ENCODE assay signal across 11 cellular contexts in the genomic region with DNA sequence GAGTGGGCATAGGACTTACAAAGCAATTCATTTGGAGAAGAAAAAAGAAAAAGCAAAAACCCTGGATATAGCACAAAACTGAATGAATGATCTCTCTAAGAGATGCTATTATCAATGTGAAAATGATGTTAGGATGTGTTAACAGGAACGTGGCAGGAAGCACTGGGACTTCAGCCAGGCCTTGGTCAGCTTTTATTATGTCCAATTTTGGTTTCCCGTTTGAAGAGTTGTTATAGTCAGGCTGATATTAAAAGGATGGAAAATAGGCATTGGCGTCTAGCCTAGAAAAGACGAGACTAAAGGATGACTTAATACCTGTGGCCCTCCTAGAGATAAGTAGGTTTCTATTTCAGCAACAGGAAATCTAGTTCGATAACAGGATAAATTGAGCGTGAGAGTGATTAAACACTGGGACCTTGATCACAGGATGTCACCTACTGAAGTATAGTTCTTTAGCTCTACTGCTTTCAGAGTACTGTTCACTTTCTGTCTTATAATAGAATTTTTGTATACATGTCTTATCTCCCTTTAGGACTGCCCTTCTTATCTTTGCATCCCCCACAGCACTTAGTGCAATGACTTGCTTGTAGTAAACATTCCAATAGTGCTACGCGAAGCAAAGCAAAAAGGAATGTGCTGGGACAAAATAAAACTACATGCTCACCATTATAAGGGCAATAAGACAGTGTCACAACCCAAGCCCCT.
DNase-seq lines count a peak whose midpoint lies in the region; ATAC-seq and TF ChIP-seq lines count a peak whose summit lies in the region.
"Had no signal": no experiment of that assay in that cellular context is flagged by ENCODE, and none has a peak within 500 bp of the region (broad histone marks: within the 10 kb centered on the region; RNA-seq: fewer than 3 reads in every experiment).

No MANE protein-coding gene starts in this region.

- DNase-seq in NCI-H748 (lab: John Stamatoyannopoulos, UW; ENCODE audit: unreplicated experiment) (peak; percentile 19), NCI-H748 treated with DMSO at 0.1 percent for 48 hours (lab: John Stamatoyannopoulos, UW) (no peak), amniotic epithelial cell (ENCODE audit: low read depth) (peak; percentile 92), kidney glomerular epithelial cell (lab: John Stamatoyannopoulos, UW) (peak; percentile 63), transverse colon (no peak), NCI-H1048 (lab: John Stamatoyannopoulos, UW) (no peak)
- DNase-seq: effector CD4-positive, alpha-beta T cell; stimulated activated CD4-positive, alpha-beta T cell treated with anti-CD3 and anti-CD28 coated beads, Interleukin-4, amount 100 ng/mL, for 1 hour had no signal

- H3K36me3 ChIP-seq in transverse colon, result no peaks in the 10 kb centered on the region

- intact Hi-C loops in transverse colon (cut with DNase I; ENCODE audit: low total_unique reads), result no loop called here

- H3K27me3 ChIP-seq in transverse colon, result peaks cover 2% of the 10 kb centered on the region

- in situ Hi-C loops in transverse colon (cut with MboI; ENCODE audit: low pct_ligation_motif_present in 1 of 4, low pct_unique_long_range_greater_than_20kb in 1 of 4, low sequenced_read_pairs in 3 of 4), result no loop called here

- TF ChIP-seq EP300 in transverse colon (IDR thresholded peaks at IDR 0.05; ENCODE audit: low read depth), result no peak

- H3K27ac ChIP-seq in transverse colon, result peak overlapping the region; percentile 69 to 79 (median 78)

- WGBS in transverse colon (ENCODE audit: low coverage in 1 of 2), 2 donors, result 40 to 46% methylated on average over 8 of the region's 8 CpGs

- H3K9me3 ChIP-seq in transverse colon, result no peaks in the 10 kb centered on the region

- peaks cover 10 to 34% (median 15%) of the 10 kb centered on the region in 4 donors for H3K4me1 ChIP-seq in transverse colon

- ATAC-seq in GM21723 (IDR thresholded peaks at IDR 0.05; ENCODE audit: unreplicated experiment) (no peak), GM19452 (IDR thresholded peaks at IDR 0.05; ENCODE audit: unreplicated experiment) (no peak)
- ATAC-seq: HCT116 had no signal

- no peak for TF ChIP-seq CTCF in transverse colon (IDR thresholded peaks at IDR 0.05)

- H3K4me3 ChIP-seq in transverse colon, result no peak overlapping the region

- no peak for TF ChIP-seq POLR2A in transverse colon (IDR thresholded peaks at IDR 0.05)

Comparison
In these comparisons a context has a peak if more than half of its experiments do, and no peak if none do; other contexts are left out.
1. DNase-seq: peak in NCI-H748 (single experiment), amniotic epithelial cell (single experiment) and kidney glomerular epithelial cell (single experiment); none in NCI-H748 treated with DMSO at 0.1 percent for 48 hours (single experiment), transverse colon (single experiment) and NCI-H1048 (single experiment).